ENCODE assay signal across 9 cellular contexts in the genomic region with DNA sequence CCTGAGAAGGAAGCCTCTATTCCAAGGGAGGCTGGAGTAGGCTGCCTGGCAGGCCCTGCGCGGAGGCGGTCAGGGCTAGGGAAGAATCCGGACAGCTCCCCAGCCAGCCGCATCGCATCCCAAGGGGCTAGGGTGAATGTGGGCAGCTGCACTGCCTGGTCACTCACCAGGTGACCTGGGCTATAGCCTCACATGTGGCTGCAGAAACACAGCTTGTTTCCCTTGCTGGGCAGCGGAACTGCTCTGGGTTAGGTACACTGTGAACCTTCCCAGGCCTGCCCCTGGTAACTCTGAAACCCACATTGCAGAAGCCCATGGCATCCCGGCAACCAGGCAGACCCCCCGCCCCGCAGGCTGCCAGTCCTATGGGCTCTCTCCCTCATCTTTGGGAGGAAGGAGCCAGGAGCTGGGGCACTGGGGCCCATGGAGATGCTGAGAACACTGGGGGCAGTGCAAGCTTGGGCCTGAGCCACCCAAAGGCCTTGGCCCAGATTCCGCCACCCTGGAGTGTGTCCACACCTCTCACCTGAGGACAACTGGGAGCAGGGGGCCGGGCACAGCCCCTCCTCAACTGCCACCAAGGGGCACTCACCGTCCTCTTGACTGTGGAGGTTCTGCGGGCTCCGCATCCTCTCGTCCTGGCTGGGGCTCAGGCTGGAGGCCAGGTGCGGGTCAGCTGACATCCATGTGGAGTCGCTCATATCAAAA.
A peak's percentile ranks its signal among the peaks of the same experiment; 100 is the strongest.
DNase-seq lines count a peak whose midpoint lies in the region; ATAC-seq and TF ChIP-seq lines count a peak whose summit lies in the region.
"Had no signal": no experiment of that assay in that cellular context is flagged by ENCODE, and none has a peak within 500 bp of the region (broad histone marks: within the 10 kb centered on the region; RNA-seq: fewer than 3 reads in every experiment).

No MANE protein-coding gene starts in this region.

- H3K9me3 ChIP-seq in DND-41 (ENCODE audit: insufficient read depth, low read length, severe bottlenecking) (no peaks in the 10 kb centered on the region), left lung (no peaks in the 10 kb centered on the region)

- H2AFZ ChIP-seq in DND-41 (ENCODE audit: low read depth, low read length), result no peak overlapping the region

- intact Hi-C loops in left lung (cut with DNase I), result no loop called here
- intact Hi-C loops in activated CD4-positive, alpha-beta T cell treated with anti-CD3 and anti-CD28 coated beads, Interleukin-2, amount 10 ng/mL, durations not matched to agents 24 days and 14 days (cut with micrococcal nuclease), result no loop called here

- H3K4me3 Mint-ChIP-seq in chondrocyte (ENCODE audit: unreplicated experiment), result peak overlapping the region; percentile 68
- H3K4me3 Mint-ChIP-seq in activated CD4-positive, alpha-beta T cell treated with anti-CD3 and anti-CD28 coated beads, Interleukin-2, amount 10 ng/mL, durations not matched to agents 24 days and 14 days, result no peak overlapping the region
- H3K4me3 Mint-ChIP-seq in stimulated activated naive CD8-positive, alpha-beta T cell treated with anti-CD3 and anti-CD28 coated beads, Interleukin-15, amount 100 ng/mL, for 72 hours, result no peak overlapping the region
- H3K4me3 Mint-ChIP-seq: activated CD4-positive, alpha-beta T cell treated with anti-CD3 and anti-CD28 coated beads for 36 hours had no signal

- H3K27me3 ChIP-seq in DND-41 (ENCODE audit: insufficient read depth, low read length, poor library complexity) (no peaks in the 10 kb centered on the region), left lung (no peaks in the 10 kb centered on the region)

- H3K36me3 Mint-ChIP-seq in chondrocyte (ENCODE audit: low read depth), result peaks cover 4% of the 10 kb centered on the region
- H3K36me3 Mint-ChIP-seq in activated CD4-positive, alpha-beta T cell treated with anti-CD3 and anti-CD28 coated beads, Interleukin-2, amount 10 ng/mL, durations not matched to agents 24 days and 14 days (ENCODE audit: low read depth), result no peaks in the 10 kb centered on the region

- H3K4me3 ChIP-seq in DND-41 (ENCODE audit: low read depth in 1 of 2, low read length in 2 of 2) (no peak overlapping the region), left lung (peak overlapping the region in 1 of 2 donors; percentile 28), skin epidermis (peak overlapping the region in 1 of 7 experiments; percentile 12)

- peaks cover 96% of the 10 kb centered on the region for H4K20me1 ChIP-seq in DND-41 (ENCODE audit: insufficient read depth, low read length)

- TF ChIP-seq CTCF in DND-41 (IDR thresholded peaks at IDR 0.05; ENCODE audit: borderline replicate concordance, extremely low read depth, low read length, poor library complexity, severe bottlenecking) (no peak), chondrocyte (IDR thresholded peaks at IDR 0.05) (no peak), left lung (IDR thresholded peaks at IDR 0.05) (no peak)

- H3K36me3 ChIP-seq in DND-41 (ENCODE audit: insufficient read depth, low read length) (peaks cover 68% of the 10 kb centered on the region), left lung (peaks cover 0 to 21% of the 10 kb centered on the region in 2 donors)

- ATAC-seq in DND-41 (ENCODE audit: insufficient read depth, low read depth) (no peak), left lung (peak; percentile 17)
- no peak for ATAC-seq in stimulated activated naive CD8-positive, alpha-beta T cell treated with anti-CD3 and anti-CD28 coated beads, Interleukin-15, amount 100 ng/mL, for 72 hours
- ATAC-seq: activated CD4-positive, alpha-beta T cell treated with anti-CD3 and anti-CD28 coated beads for 36 hours had no signal

- no peaks in the 10 kb centered on the region for H3K4me1 ChIP-seq in DND-41 (ENCODE audit: insufficient read depth, low read length)
- H3K4me1 ChIP-seq in left lung, result peaks cover 43 to 80% of the 10 kb centered on the region in 2 donors

- H3K9me3 Mint-ChIP-seq in chondrocyte (ENCODE audit: low read depth), result no peaks in the 10 kb centered on the region
- H3K9me3 Mint-ChIP-seq in activated CD4-positive, alpha-beta T cell treated with anti-CD3 and anti-CD28 coated beads, Interleukin-2, amount 10 ng/mL, durations not matched to agents 24 days and 14 days, result no peaks in the 10 kb centered on the region
- H3K9me3 Mint-ChIP-seq in stimulated activated naive CD8-positive, alpha-beta T cell treated with anti-CD3 and anti-CD28 coated beads, Interleukin-15, amount 100 ng/mL, for 72 hours, result no peaks in the 10 kb centered on the region

- peak overlapping the region; percentile 18; the same call in 1 of the 2 replicates for H3K27ac ChIP-seq in DND-41 (ENCODE audit: low read length)
- peak overlapping the region; percentile 70 to 84 for H3K27ac ChIP-seq in left lung
- H3K27ac ChIP-seq in skin epidermis, result peak overlapping the region in 16 of 21 experiments; percentile 22 to 88 (median 76)

- H3K4me2 ChIP-seq in DND-41 (ENCODE audit: insufficient read depth, low read length), result no peak overlapping the region

- DNase-seq in DND-41, result no peak
- DNase-seq in chondrocyte (ENCODE audit: low spot score), result peak; percentile 76
- DNase-seq in left lung, result peak; percentile 70 to 77
- no peak for DNase-seq in activated CD4-positive, alpha-beta T cell treated with anti-CD3 and anti-CD28 coated beads, Interleukin-2, amount 10 ng/mL, durations not matched to agents 24 days and 14 days
- no peak for DNase-seq in activated gamma-delta T cell (lab: John Stamatoyannopoulos, UW)
- no peak for DNase-seq in DMS53 treated with DMSO at 0.1 percent for 48 hours (lab: John Stamatoyannopoulos, UW; ENCODE audit: unreplicated experiment)
- no peak for DNase-seq in stimulated activated naive CD8-positive, alpha-beta T cell treated with anti-CD3 and anti-CD28 coated beads, Interleukin-15, amount 100 ng/mL, for 72 hours
- DNase-seq: activated CD4-positive, alpha-beta T cell treated with anti-CD3 and anti-CD28 coated beads for 36 hours had no signal

- peaks cover 97% of the 10 kb centered on the region for H3K79me2 ChIP-seq in DND-41 (ENCODE audit: insufficient read depth, low read length)

- no peak overlapping the region for H3K9ac ChIP-seq in DND-41 (ENCODE audit: low read depth, low read length)

- H3K27me3 Mint-ChIP-seq in chondrocyte (ENCODE audit: low read depth), result no peaks in the 10 kb centered on the region
- no peaks in the 10 kb centered on the region for H3K27me3 Mint-ChIP-seq in activated CD4-positive, alpha-beta T cell treated with anti-CD3 and anti-CD28 coated beads, Interleukin-2, amount 10 ng/mL, durations not matched to agents 24 days and 14 days
- no peaks in the 10 kb centered on the region for H3K27me3 Mint-ChIP-seq in stimulated activated naive CD8-positive, alpha-beta T cell treated with anti-CD3 and anti-CD28 coated beads, Interleukin-15, amount 100 ng/mL, for 72 hours
- H3K27me3 Mint-ChIP-seq: activated CD4-positive, alpha-beta T cell treated with anti-CD3 and anti-CD28 coated beads for 36 hours had no signal

- H3K4me1 Mint-ChIP-seq in chondrocyte (ENCODE audit: low read depth), result peaks cover 79% of the 10 kb centered on the region
- peaks cover 7% of the 10 kb centered on the region for H3K4me1 Mint-ChIP-seq in activated CD4-positive, alpha-beta T cell treated with anti-CD3 and anti-CD28 coated beads, Interleukin-2, amount 10 ng/mL, durations not matched to agents 24 days and 14 days
- peaks cover 75% of the 10 kb centered on the region for H3K4me1 Mint-ChIP-seq in stimulated activated naive CD8-positive, alpha-beta T cell treated with anti-CD3 and anti-CD28 coated beads, Interleukin-15, amount 100 ng/mL, for 72 hours

- H3K27ac Mint-ChIP-seq in chondrocyte (ENCODE audit: unreplicated experiment), result peak overlapping the region; percentile 95
- H3K27ac Mint-ChIP-seq in activated CD4-positive, alpha-beta T cell treated with anti-CD3 and anti-CD28 coated beads, Interleukin-2, amount 10 ng/mL, durations not matched to agents 24 days and 14 days, result no peak overlapping the region
- H3K27ac Mint-ChIP-seq in stimulated activated naive CD8-positive, alpha-beta T cell treated with anti-CD3 and anti-CD28 coated beads, Interleukin-15, amount 100 ng/mL, for 72 hours, result peak overlapping the region in 1 of 2 donors; percentile 89
- H3K27ac Mint-ChIP-seq: activated CD4-positive, alpha-beta T cell treated with anti-CD3 and anti-CD28 coated beads for 36 hours had no signal

Comparison
In these comparisons a context has a peak if more than half of its experiments do, and no peak if none do; other contexts are left out.
1. DNase-seq: peak in chondrocyte (single experiment) and left lung (2 of 2); none in DND-41 (single experiment), activated CD4-positive, alpha-beta T cell treated with anti-CD3 and anti-CD28 coated beads, Interleukin-2, amount 10 ng/mL, durations not matched to agents 24 days and 14 days (single experiment), activated gamma-delta T cell (single experiment), DMS53 treated with DMSO at 0.1 percent for 48 hours (single experiment) and stimulated activated naive CD8-positive, alpha-beta T cell treated with anti-CD3 and anti-CD28 coated beads, Interleukin-15, amount 100 ng/mL, for 72 hours (0 of 2).
2. H3K27ac ChIP-seq: peak in every context shown above with its lines; median percentile 77 in left lung; 76 in skin epidermis; 18 in DND-41.